In genomic region chr16:58236231-58236690, GRCh38 we compare ENCODE assay signal across 8 cellular contexts. TPM values are rescaled to one million over a fixed set of nuclear protein-coding genes. Genes with fewer than 3 reads are reported as not detected.
DNase-seq lines count a peak whose midpoint lies in the region; ATAC-seq lines count a peak whose summit lies in the region.

No MANE protein-coding gene starts in this region.

- peak; percentile 82 for DNase-seq in AG20443 (ENCODE audit: low spot score)
- DNase-seq in NCI-H524 (lab: John Stamatoyannopoulos, UW) = peak; percentile 80 to 90
- peak; percentile 72 to 81 for DNase-seq in activated CD4-positive, alpha-beta T cell treated with anti-CD3 and anti-CD28 coated beads, Interleukin-2, amount 50 U/mL, for 48 hours
- DNase-seq in effector CD4-positive, alpha-beta T cell = peak; percentile 52
- DNase-seq in lung microvascular endothelial cell (ENCODE audit: low read depth in 2 of 2) = peak; percentile 48 to 58
- DNase-seq in stimulated activated CD8-positive, alpha-beta memory T cell treated with anti-CD3 and anti-CD28 coated beads, Interleukin-12 subunit alpha, Interleukin-12 subunit beta, amount 100 ng/mL, for 1 hour (ENCODE audit: low read depth) = peak; percentile 33

- ATAC-seq in GM18909 (IDR thresholded peaks at IDR 0.05; ENCODE audit: poor library complexity, unreplicated experiment) = peak; percentile 98
- ATAC-seq in HG03175 (IDR thresholded peaks at IDR 0.05; ENCODE audit: unreplicated experiment) = peak; percentile 98

RNA-seq across cellular contexts. Expression of gene CSNK2A2, which starts 38.4 kb away (rescaled TPM):
- 21.6 and 26.6 TPM in 2 replicates for total RNA-seq in lung microvascular endothelial cell

RNA-seq across cellular contexts. Expression of gene PRSS54, which starts 58.6 kb away (rescaled TPM):
- not detected in 2 replicates for total RNA-seq in lung microvascular endothelial cell

Comparison
In these comparisons a context has a peak if more than half of its experiments do, and no peak if none do; other contexts are left out.
1. Peak in every context shown above with its lines: DNase-seq and ATAC-seq.
2. DNase-seq: peak in every context shown above with its lines; median percentile 85 in NCI-H524; 82 in AG20443; 76 in activated CD4-positive, alpha-beta T cell treated with anti-CD3 and anti-CD28 coated beads, Interleukin-2, amount 50 U/mL, for 48 hours; 53 in lung microvascular endothelial cell; 52 in effector CD4-positive, alpha-beta T cell; 33 in stimulated activated CD8-positive, alpha-beta memory T cell treated with anti-CD3 and anti-CD28 coated beads, Interleukin-12 subunit alpha, Interleukin-12 subunit beta, amount 100 ng/mL, for 1 hour.